14 cellular contexts compared by ENCODE assay signal in genomic region chr7:130374507-130374906, GRCh38. TPM values are rescaled to one million over a fixed set of nuclear protein-coding genes. Genes with fewer than 3 reads are reported as not detected.
DNase-seq lines count a peak whose midpoint lies in the region; FAIRE-seq and TF ChIP-seq lines count a peak whose summit lies in the region.
"Had no signal": no experiment of that assay in that cellular context is flagged by ENCODE, and none has a peak within 500 bp of the region (broad histone marks: within the 10 kb centered on the region; RNA-seq: fewer than 3 reads in every experiment).

No MANE protein-coding gene starts in this region.

- H3K4me1 Mint-ChIP-seq in neural crest cell: peaks cover 39% of the 10 kb centered on the region

- no peak overlapping the region for H3K4me3 Mint-ChIP-seq in neural crest cell
- H3K4me3 Mint-ChIP-seq: activated CD8-positive, alpha-beta T cell treated with anti-CD3 and anti-CD28 coated beads, Interleukin-2, amount 10 ng/mL, durations not matched to agents 7 days and 5 days; CD8-positive, alpha-beta T cell had no signal

- H3K4me3 ChIP-seq in SJCRH30: no peak overlapping the region
- H3K4me3 ChIP-seq in esophagus muscularis mucosa: no peak overlapping the region
- no peak overlapping the region for H3K4me3 ChIP-seq in thyroid gland (replicated peaks in 1 of 3)
- H3K4me3 ChIP-seq: dorsolateral prefrontal cortex had no signal

- 96% methylated on average over 6 of the region's 6 CpGs for WGBS in esophagus muscularis mucosa
- WGBS in thyroid gland, 2 donors: 94 to 95% methylated on average over 6 of the region's 6 CpGs

- H3K9me3 ChIP-seq in SJCRH30 (replicated peaks): peaks cover 7% of the 10 kb centered on the region; the same call in 1 of the 2 replicates
- peaks cover 0 to 5% (median 0%) of the 10 kb centered on the region in 4 donors for H3K9me3 ChIP-seq in esophagus muscularis mucosa
- H3K9me3 ChIP-seq in thyroid gland: no peaks in the 10 kb centered on the region

- no peak for TF ChIP-seq EP300 in esophagus muscularis mucosa (IDR thresholded peaks at IDR 0.05)

- H3K36me3 Mint-ChIP-seq in neural crest cell (ENCODE audit: low read depth): peaks cover 4% of the 10 kb centered on the region
- H3K36me3 Mint-ChIP-seq: CD8-positive, alpha-beta T cell had no signal

- FAIRE-seq in H54 (lab: Jason Lieb, UNC): no peak
- FAIRE-seq: small intestine had no signal

- in situ Hi-C loops in GM13976 (cut with MboI; ENCODE audit: low sequenced_read_pairs, unreplicated experiment): no loop called here

- peak overlapping the region; percentile 88 for H3K27ac Mint-ChIP-seq in neural crest cell (ENCODE audit: unreplicated experiment)
- H3K27ac Mint-ChIP-seq: activated CD8-positive, alpha-beta T cell treated with anti-CD3 and anti-CD28 coated beads, Interleukin-2, amount 10 ng/mL, durations not matched to agents 7 days and 5 days; CD8-positive, alpha-beta T cell had no signal

- H3K36me3 ChIP-seq in SJCRH30: no peaks in the 10 kb centered on the region
- no peaks in the 10 kb centered on the region for H3K36me3 ChIP-seq in esophagus muscularis mucosa
- H3K36me3 ChIP-seq in thyroid gland: no peaks in the 10 kb centered on the region

- peaks cover 42% of the 10 kb centered on the region for H3K4me1 ChIP-seq in SJCRH30
- peaks cover 12 to 51% (median 48%) of the 10 kb centered on the region in 4 donors for H3K4me1 ChIP-seq in esophagus muscularis mucosa
- peaks cover 14 to 26% of the 10 kb centered on the region in 2 donors for H3K4me1 ChIP-seq in thyroid gland

- TF ChIP-seq CTCF in esophagus muscularis mucosa (IDR thresholded peaks at IDR 0.05) (no peak), neural crest cell (conservative IDR thresholded peaks at IDR 0.05) (no peak), thyroid gland (IDR thresholded peaks at IDR 0.05) (no peak), GM13976 (IDR thresholded peaks at IDR 0.05; ENCODE audit: borderline replicate concordance, control extremely low read depth, extremely low read depth, insufficient read depth, missing control alignments) (no peak)

- H3K27ac ChIP-seq in SJCRH30 (peak overlapping the region; percentile 99), esophagus muscularis mucosa (replicated peaks in 1 of 4) (peak overlapping the region; percentile 84 to 92 (median 88)), thyroid gland (peak overlapping the region; percentile 60 to 91 (median 87))

- intact Hi-C loops in esophagus muscularis mucosa (cut with DNase I) (no loop called here), thyroid gland (cut with DNase I) (no loop called here)

- peaks cover 5% of the 10 kb centered on the region for H3K9me3 Mint-ChIP-seq in neural crest cell

- H3K27me3 Mint-ChIP-seq in neural crest cell (ENCODE audit: low read depth): no peaks in the 10 kb centered on the region

- TF ChIP-seq POLR2A in esophagus muscularis mucosa (IDR thresholded peaks at IDR 0.05; ENCODE audit: low read depth): no peak
- TF ChIP-seq POLR2A in thyroid gland (IDR thresholded peaks at IDR 0.05): no peak
- no peak for TF ChIP-seq POLR2A in H54 (IDR thresholded peaks at IDR 0.05; ENCODE audit: low read depth, low read length)

- DNase-seq in SJCRH30 (peak in 1 of 2 experiments; percentile 33), esophagus muscularis mucosa (ENCODE audit: extremely low spot score) (no peak), neural crest cell (ENCODE audit: low read depth, low spot score) (no peak), thyroid gland (no peak), A172 (ENCODE audit: low spot score) (no peak), GM13976 (ENCODE audit: low spot score) (no peak), H54 (ENCODE audit: insufficient read length, low spot score) (no peak), GOT3 (lab: John Stamatoyannopoulos, UW) (no peak)
- DNase-seq: activated CD8-positive, alpha-beta T cell treated with anti-CD3 and anti-CD28 coated beads, Interleukin-2, amount 10 ng/mL, durations not matched to agents 7 days and 5 days; CD8-positive, alpha-beta T cell; dorsolateral prefrontal cortex; small intestine had no signal

- H3K27me3 ChIP-seq in SJCRH30: no peaks in the 10 kb centered on the region
- H3K27me3 ChIP-seq in esophagus muscularis mucosa: no peaks in the 10 kb centered on the region
- no peaks in the 10 kb centered on the region for H3K27me3 ChIP-seq in thyroid gland
- H3K27me3 ChIP-seq: dorsolateral prefrontal cortex had no signal

RNA-seq across cellular contexts. Expression of gene CPA1, which starts 5.8 kb away (rescaled TPM):
- 0.81 and 1.1 TPM in 2 replicates for total RNA-seq in SJCRH30 (2014; rRNA removed; shearing (Covaris generic))
- not detected for total RNA-seq in esophagus muscularis mucosa
- not detected in 2 replicates for total RNA-seq in neural crest cell
- total RNA-seq in thyroid gland: 1 to 10 TPM in 1 of 4 donors, not detected in 3; 1.3 TPM
- total RNA-seq in A172 (2014; rRNA removed; shearing (Covaris generic)): 0.34 and 2.6 TPM in 2 replicates
- total RNA-seq: activated CD8-positive, alpha-beta T cell treated with anti-CD3 and anti-CD28 coated beads, Interleukin-2, amount 10 ng/mL, durations not matched to agents 7 days and 5 days; activated naive CD4-positive, alpha-beta T cell treated with anti-CD3 and anti-CD28 coated beads, Interleukin-2, amount 50 U/mL, for 72 hours; CD8-positive, alpha-beta T cell; T-helper 2 cell treated with Interferon-gamma antibody and Interleukin-4, amounts not matched to agents 100 ng/mL and 5 ng/mL, for 36 hours had no signal

RNA-seq across cellular contexts. Expression of gene CPA5, which starts 29.9 kb away (rescaled TPM):
- 2.6 and 3.3 TPM in 2 replicates for total RNA-seq in SJCRH30 (2014; rRNA removed; shearing (Covaris generic))
- total RNA-seq in esophagus muscularis mucosa: not detected
- not detected in 2 replicates for total RNA-seq in neural crest cell
- not detected for total RNA-seq in thyroid gland
- total RNA-seq in A172 (2014; rRNA removed; shearing (Covaris generic)): 0.28 and 1.0 TPM in 2 replicates
- total RNA-seq: CD8-positive, alpha-beta T cell had no signal
